14 cellular contexts compared by ENCODE assay signal in genomic region chr4:81506731-81507130, GRCh38. TPM values are rescaled to one million over a fixed set of nuclear protein-coding genes. Genes with fewer than 3 reads are reported as not detected.
DNase-seq lines count a peak whose midpoint lies in the region; ATAC-seq, FAIRE-seq and TF ChIP-seq lines count a peak whose summit lies in the region.
"Had no signal": no experiment of that assay in that cellular context is flagged by ENCODE, and none has a peak within 500 bp of the region (broad histone marks: within the 10 kb centered on the region; RNA-seq: fewer than 3 reads in every experiment).

No MANE protein-coding gene starts in this region.

- peak overlapping the region in 1 of 4 donors; percentile 77 for H3K27ac ChIP-seq in tibial nerve
- H3K27ac ChIP-seq: WERI-Rb-1 had no signal

- WGBS in tibial nerve, 2 donors, result 87 to 100% methylated on average over 2 of the region's 2 CpGs

- H3K27me3 Mint-ChIP-seq in central memory CD8-positive, alpha-beta T cell, result no peaks in the 10 kb centered on the region
- peaks cover 2% of the 10 kb centered on the region for H3K27me3 Mint-ChIP-seq in mesothelial cell of epicardium (ENCODE audit: low read depth)

- H3K9me3 Mint-ChIP-seq in central memory CD8-positive, alpha-beta T cell, result no peaks in the 10 kb centered on the region
- no peaks in the 10 kb centered on the region for H3K9me3 Mint-ChIP-seq in mesothelial cell of epicardium
- H3K9me3 Mint-ChIP-seq: activated naive CD4-positive, alpha-beta T cell treated with anti-CD3 and anti-CD28 coated beads, Interleukin-2, amount 50 U/mL, for 72 hours; neural crest cell had no signal

- ATAC-seq in GM19397 (IDR thresholded peaks at IDR 0.05; ENCODE audit: unreplicated experiment), result peak; percentile 63
- peak; percentile 46 for ATAC-seq in HG02970 (IDR thresholded peaks at IDR 0.05; ENCODE audit: low FRiP score, unreplicated experiment)
- no peak for ATAC-seq in central memory CD8-positive, alpha-beta T cell (replicated peaks; ENCODE audit: extremely low read depth, poor library complexity, severe bottlenecking)

- H3K4me1 ChIP-seq in tibial nerve, result peaks cover 0 to 27% (median 5%) of the 10 kb centered on the region in 4 donors

- H3K36me3 Mint-ChIP-seq in central memory CD8-positive, alpha-beta T cell (ENCODE audit: insufficient read depth), result peaks cover 2% of the 10 kb centered on the region
- H3K36me3 Mint-ChIP-seq in mesothelial cell of epicardium, result no peaks in the 10 kb centered on the region
- H3K36me3 Mint-ChIP-seq: activated naive CD4-positive, alpha-beta T cell treated with anti-CD3 and anti-CD28 coated beads, Interleukin-2, amount 50 U/mL, for 72 hours had no signal

- H3K4me3 Mint-ChIP-seq in central memory CD8-positive, alpha-beta T cell, result no peak overlapping the region
- no peak overlapping the region for H3K4me3 Mint-ChIP-seq in mesothelial cell of epicardium
- H3K4me3 Mint-ChIP-seq: neural crest cell had no signal

- FAIRE-seq in GM12892 (lab: Jason Lieb, UNC), result peak; percentile 95

- DNase-seq in GM12892 (ENCODE audit: insufficient read length), result peak; percentile 12
- DNase-seq in central memory CD8-positive, alpha-beta T cell (ENCODE audit: low spot score in 2 of 2), result no peak
- no peak for DNase-seq in tibial nerve (ENCODE audit: low spot score in 2 of 2)
- DNase-seq in DMS79 treated with DMSO at 0.1 percent for 48 hours (lab: John Stamatoyannopoulos, UW), result no peak
- DNase-seq in mesothelial cell of epicardium (ENCODE audit: low spot score in 2 of 2, unreplicated experiment in 2 of 2), result no peak
- DNase-seq in pons (ENCODE audit: low spot score), result no peak
- DNase-seq: NCI-H187; stimulated activated CD4-positive, alpha-beta T cell treated with anti-CD3 and anti-CD28 coated beads, Interleukin-2, amount 100 ng/mL, for 24 hours; WERI-Rb-1 had no signal

- H3K9me3 ChIP-seq in tibial nerve, result no peaks in the 10 kb centered on the region

- H3K4me1 Mint-ChIP-seq in central memory CD8-positive, alpha-beta T cell, result peaks cover 25% of the 10 kb centered on the region
- H3K4me1 Mint-ChIP-seq in mesothelial cell of epicardium, result peaks cover 32% of the 10 kb centered on the region

- H3K27me3 ChIP-seq in tibial nerve, result no peaks in the 10 kb centered on the region

- TF ChIP-seq POLR2A in GM12892 (IDR thresholded peaks at IDR 0.05; ENCODE audit: low read depth, low read length), result no peak
- TF ChIP-seq POLR2A in tibial nerve (IDR thresholded peaks at IDR 0.05), result no peak

- H3K4me3 ChIP-seq in tibial nerve, result no peak overlapping the region

- no peak for TF ChIP-seq CTCF in tibial nerve (IDR thresholded peaks at IDR 0.05)
- TF ChIP-seq CTCF in mesothelial cell of epicardium (IDR thresholded peaks at IDR 0.05; ENCODE audit: unreplicated experiment), result no peak

- TF ChIP-seq EP300 in tibial nerve (IDR thresholded peaks at IDR 0.05), result no peak

- no peaks in the 10 kb centered on the region for H3K36me3 ChIP-seq in tibial nerve
- H3K36me3 ChIP-seq: WERI-Rb-1 had no signal

- H3K27ac Mint-ChIP-seq in central memory CD8-positive, alpha-beta T cell (ENCODE audit: low read depth), result peak overlapping the region; percentile 77
- H3K27ac Mint-ChIP-seq in mesothelial cell of epicardium, result no peak overlapping the region
- H3K27ac Mint-ChIP-seq: activated naive CD4-positive, alpha-beta T cell treated with anti-CD3 and anti-CD28 coated beads, Interleukin-2, amount 50 U/mL, for 72 hours had no signal

RNA-seq across cellular contexts. Expression of gene RASGEF1B, which starts 35.0 kb away (rescaled TPM):
- not detected for polyA plus RNA-seq in GM12892 (2012; ENCODE audit: missing spikeins)
- total RNA-seq in tibial nerve (10 to 100 TPM; 12.4 to 32.8 (median 15.0) TPM), mesothelial cell of epicardium (6.8 to 7.2 TPM (median 7.2 TPM) in 3 replicates)
- total RNA-seq: RPMI7951 had no signal
